8 cellular contexts compared by ENCODE assay signal in the genomic region with DNA sequence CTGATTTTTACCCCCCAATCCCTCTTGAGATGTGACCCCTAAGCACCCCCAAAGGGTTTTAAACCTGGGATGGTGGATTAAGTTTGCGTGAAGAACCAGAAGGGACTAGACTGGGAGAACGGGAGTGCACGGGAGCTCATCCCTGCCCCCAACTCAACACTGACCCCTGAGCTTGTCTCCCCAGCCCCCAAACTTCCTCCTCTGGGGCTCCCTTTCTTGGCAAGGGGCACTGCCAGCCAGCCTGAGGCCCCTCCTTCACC. TPM values are rescaled to one million over a fixed set of nuclear protein-coding genes. Genes with fewer than 3 reads are reported as not detected.
DNase-seq lines count a peak whose midpoint lies in the region; ATAC-seq and TF ChIP-seq lines count a peak whose summit lies in the region.

No MANE protein-coding gene starts in this region.

- H3K36me3 ChIP-seq in OCI-LY3 (replicated peaks; ENCODE audit: low read depth, low read length) = peaks cover 13% of the 10 kb centered on the region
- no peaks in the 10 kb centered on the region for H3K36me3 ChIP-seq in esophagus squamous epithelium
- no peaks in the 10 kb centered on the region for H3K36me3 ChIP-seq in psoas muscle (ENCODE audit: insufficient read depth in 1 of 2, low read depth in 1 of 2)

- WGBS in esophagus squamous epithelium, 2 donors = 4 to 5% methylated on average over 3 of the region's 3 CpGs
- 30 to 46% (median 44%) methylated on average over 3 of the region's 3 CpGs for WGBS in psoas muscle, 3 donors

- H3K9ac ChIP-seq in OCI-LY3 (ENCODE audit: low read length) = peak overlapping the region; percentile 100

- peak overlapping the region; percentile 89 for H3K27ac ChIP-seq in OCI-LY3 (ENCODE audit: low read length)
- H3K27ac ChIP-seq in esophagus squamous epithelium = peak overlapping the region; percentile 92 to 97 (median 95)
- H3K27ac ChIP-seq in psoas muscle = peak overlapping the region; percentile 10

- peak overlapping the region; percentile 91 for H3K4me2 ChIP-seq in OCI-LY3 (ENCODE audit: low read length)

- no peak for TF ChIP-seq POLR2A in esophagus squamous epithelium (IDR thresholded peaks at IDR 0.05)

- H3K9me3 ChIP-seq in OCI-LY3 (ENCODE audit: insufficient read depth, low read length) (no peaks in the 10 kb centered on the region), esophagus squamous epithelium (no peaks in the 10 kb centered on the region), psoas muscle (no peaks in the 10 kb centered on the region)

- H3K27me3 ChIP-seq in OCI-LY3 (ENCODE audit: low read depth, low read length) (no peaks in the 10 kb centered on the region), esophagus squamous epithelium (no peaks in the 10 kb centered on the region), psoas muscle (ENCODE audit: insufficient read depth in 3 of 3, low read length in 2 of 3) (no peaks in the 10 kb centered on the region)

- DNase-seq in GM12865 (ENCODE audit: low read depth) = no peak
- no peak for DNase-seq in esophagus squamous epithelium (lab: John Stamatoyannopoulos, UW)
- DNase-seq in psoas muscle = no peak
- DNase-seq in RPMI8226 = no peak
- no peak for DNase-seq in NK-92 treated with Interleukin-12 subunit alpha and Interleukin-12 subunit beta, amount 100 ng/mL, for 24 hours (lab: John Stamatoyannopoulos, UW)

- H2AFZ ChIP-seq in OCI-LY3 (ENCODE audit: low read depth, low read length) = no peak overlapping the region

- peaks cover 73% of the 10 kb centered on the region for H3K79me2 ChIP-seq in OCI-LY3 (ENCODE audit: low read length)

- no peaks in the 10 kb centered on the region for H4K20me1 ChIP-seq in OCI-LY3 (ENCODE audit: insufficient read depth, low read length)

- H3K4me1 ChIP-seq in OCI-LY3 (ENCODE audit: low read length) (peaks cover 52% of the 10 kb centered on the region), esophagus squamous epithelium (peaks cover 33 to 65% (median 38%) of the 10 kb centered on the region in 3 donors), psoas muscle (no peaks in the 10 kb centered on the region)

- H3K4me3 ChIP-seq in GM12865 (ENCODE audit: low read depth, low read length) = peak overlapping the region; percentile 87
- H3K4me3 ChIP-seq in OCI-LY3 (ENCODE audit: low read length) = peak overlapping the region; percentile 91
- H3K4me3 ChIP-seq in esophagus squamous epithelium = peak overlapping the region; percentile 54 to 80 (median 64)
- H3K4me3 ChIP-seq in psoas muscle = peak overlapping the region; percentile 62

- TF ChIP-seq CTCF in GM12865 (IDR thresholded peaks at IDR 0.05; ENCODE audit: insufficient read depth, low read depth, low read length, missing control alignments) (no peak), OCI-LY3 (IDR thresholded peaks at IDR 0.05; ENCODE audit: low read depth, low read length) (no peak), esophagus squamous epithelium (IDR thresholded peaks at IDR 0.05) (no peak), psoas muscle (IDR thresholded peaks at IDR 0.05) (no peak)

- intact Hi-C loops in esophagus squamous epithelium (cut with DNase I) (no loop called here), psoas muscle (cut with DNase I) (no loop called here)

- no peak for ATAC-seq in psoas muscle
- no peak for ATAC-seq in HG02840 (IDR thresholded peaks at IDR 0.05; ENCODE audit: low FRiP score, unreplicated experiment)
- no peak for ATAC-seq in GM21360 (IDR thresholded peaks at IDR 0.05; ENCODE audit: unreplicated experiment)

RNA-seq across cellular contexts. Expression of a gene that starts 5.0 kb away (rescaled TPM):
- total RNA-seq in esophagus squamous epithelium = 100 to 1,000 TPM in 3 of 4 donors, 10 to 100 TPM in 1; 83.5 to 253 (median 215) TPM
- 100 to 1,000 TPM; 171 to 283 (median 203) TPM for total RNA-seq in psoas muscle
- 100 to 1,000 TPM; 141 to 244 (median 230) TPM for polyA plus RNA-seq in psoas muscle

RNA-seq across cellular contexts. Expression of a gene that starts 18.3 kb away (rescaled TPM):
- total RNA-seq in esophagus squamous epithelium = 1 to 10 TPM; 2.3 to 6.2 (median 3.2) TPM
- 1 to 10 TPM; 2.6 to 5.0 (median 3.4) TPM for total RNA-seq in psoas muscle
- 1 to 10 TPM; 2.9 to 4.4 (median 3.1) TPM for polyA plus RNA-seq in psoas muscle

RNA-seq across cellular contexts. Expression of a gene that starts 27.3 kb away (rescaled TPM):
- 10 to 100 TPM; 39.7 to 65.9 (median 54.4) TPM for total RNA-seq in esophagus squamous epithelium
- 10 to 100 TPM in 2 of 4 donors, 1 to 10 TPM in 2; 6.3 to 10.3 (median 8.6) TPM for total RNA-seq in psoas muscle
- 10 to 100 TPM; 19.0 to 29.1 (median 25.0) TPM for polyA plus RNA-seq in psoas muscle

RNA-seq across cellular contexts. Expression of a gene that starts 39.9 kb away (rescaled TPM):
- 10 to 100 TPM; 51.5 to 99.4 (median 77.1) TPM for total RNA-seq in esophagus squamous epithelium
- 1 to 10 TPM; 4.5 to 7.2 (median 5.0) TPM for total RNA-seq in psoas muscle
- polyA plus RNA-seq in psoas muscle = 10 to 100 TPM in 2 of 3 donors, 1 to 10 TPM in 1; 9.7 to 18.5 (median 12.4) TPM

Comparison
In these comparisons a context has a peak if more than half of its experiments do, and no peak if none do; other contexts are left out.
1. H3K27ac ChIP-seq: peak in every context shown above with its lines; median percentile 95 in esophagus squamous epithelium; 89 in OCI-LY3; 10 in psoas muscle.